Comparison of ENCODE assay signal across 1 cellular context in genomic region chr7:106590209-106590816, GRCh38.
A peak's percentile ranks its signal among the peaks of the same experiment; 100 is the strongest.
TF ChIP-seq lines count a peak whose summit lies in the region.

No MANE protein-coding gene starts in this region.

TF ChIP-seq in K562, 482 proteins besides CTCF, POLR2A, EP300 and RAD21 (continued from another document and continues in another):
- TF ChIP-seq MNT (conservative IDR thresholded peaks at IDR 0.05) (0 out of 4 replicates have a peak, but pooled peaks of 1 of the 2 experiments have one; percentile 23), ZNF134 (CRISPR knock-in tag; conservative IDR thresholded peaks at IDR 0.05) (no peak), NR2F6 (CRISPR knock-in tag; IDR thresholded peaks at IDR 0.05) (0 out of 2 replicates have a peak, but pooled peaks have one; percentile 52), HMBOX1 (IDR thresholded peaks at IDR 0.05) (peak; percentile 67; the same call in 1 of the 2 replicates), ZBTB1 (CRISPR knock-in tag; IDR thresholded peaks at IDR 0.05; ENCODE audit: borderline replicate concordance, low read depth) (no peak), SAP30 (IDR thresholded peaks at IDR 0.05; ENCODE audit: borderline replicate concordance, insufficient read depth, low read depth, low read length, poor library complexity, severe bottlenecking) (no peak), NFATC3 (IDR thresholded peaks at IDR 0.05) (no peak; the same call in 1 of the 2 replicates), RB1 (IDR thresholded peaks at IDR 0.05; ENCODE audit: low read depth) (no peak), E2F6 (IDR thresholded peaks at IDR 0.05; ENCODE audit: borderline replicate concordance in 1 of 2, extremely low read depth in 1 of 2, insufficient read depth in 1 of 2, insufficient read length in 1 of 2, low read depth in 1 of 2, low read length in 1 of 2, poor library complexity in 1 of 2, severe bottlenecking in 1 of 2) (no peak), MTA2 (IDR thresholded peaks at IDR 0.05; ENCODE audit: low read depth) (no peak), ZNF408 (CRISPR knock-in tag; IDR thresholded peaks at IDR 0.05; ENCODE audit: low read depth) (no peak), CBX2 (IDR thresholded peaks at IDR 0.05; ENCODE audit: insufficient read depth, low read length, poor library complexity, severe bottlenecking) (no peak), SP1 (CRISPR knock-in tag; IDR thresholded peaks at IDR 0.05) (no peak), BRF1 (IDR thresholded peaks at IDR 0.05; ENCODE audit: borderline replicate concordance, extremely low read depth, insufficient read length) (no peak), HMG20A (CRISPR knock-in tag; conservative IDR thresholded peaks at IDR 0.05) (0 out of 2 replicates have a peak, but pooled peaks have one; percentile 43), XRCC4 (IDR thresholded peaks at IDR 0.05; ENCODE audit: extremely low read depth, insufficient read depth, insufficient read length) (no peak), TEAD2 (tag; IDR thresholded peaks at IDR 0.05) (no peak), RBM17 (IDR thresholded peaks at IDR 0.05; ENCODE audit: borderline replicate concordance, low read depth, low read length) (no peak), ZNF76 (CRISPR knock-in tag; IDR thresholded peaks at IDR 0.05; ENCODE audit: borderline replicate concordance) (no peak), ZNF124 (CRISPR knock-in tag; IDR thresholded peaks at IDR 0.05) (no peak), KLF10 (CRISPR knock-in tag; IDR thresholded peaks at IDR 0.05) (no peak), PYGO2 (tag; IDR thresholded peaks at IDR 0.05) (0 out of 2 replicates have a peak, but pooled peaks have one; percentile 21), NR0B1 (IDR thresholded peaks at IDR 0.05; ENCODE audit: partially characterized antibody) (no peak), CBFB (CRISPR knock-in tag; IDR thresholded peaks at IDR 0.05) (no peak), GTF2A2 (tag; IDR thresholded peaks at IDR 0.05) (no peak), ESRRB (CRISPR knock-in tag; IDR thresholded peaks at IDR 0.05; ENCODE audit: borderline replicate concordance) (no peak), PBX2 (CRISPR knock-in tag; IDR thresholded peaks at IDR 0.05; ENCODE audit: low read depth) (no peak), PBX2 (tag; conservative IDR thresholded peaks at IDR 0.05; ENCODE audit: low read depth) (peak; percentile 17), CCAR2 (IDR thresholded peaks at IDR 0.05; ENCODE audit: low read depth, low read length) (no peak), NRF1 (conservative IDR thresholded peaks at IDR 0.05 in 1 of 2, IDR thresholded peaks at IDR 0.05 in 1 of 2) (no peak), ZNF253 (CRISPR knock-in tag; conservative IDR thresholded peaks at IDR 0.05) (no peak)
- TF ChIP-seq, protein P1, sequence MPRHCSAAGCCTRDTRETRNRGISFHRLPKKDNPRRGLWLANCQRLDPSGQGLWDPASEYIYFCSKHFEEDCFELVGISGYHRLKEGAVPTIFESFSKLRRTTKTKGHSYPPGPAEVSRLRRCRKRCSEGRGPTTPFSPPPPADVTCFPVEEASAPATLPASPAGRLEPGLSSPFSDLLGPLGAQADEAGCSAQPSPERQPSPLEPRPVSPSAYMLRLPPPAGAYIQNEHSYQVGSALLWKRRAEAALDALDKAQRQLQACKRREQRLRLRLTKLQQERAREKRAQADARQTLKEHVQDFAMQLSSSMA (CRISPR knock-in tag; IDR thresholded peaks at IDR 0.05), result no peak
- TF ChIP-seq, protein P2, sequence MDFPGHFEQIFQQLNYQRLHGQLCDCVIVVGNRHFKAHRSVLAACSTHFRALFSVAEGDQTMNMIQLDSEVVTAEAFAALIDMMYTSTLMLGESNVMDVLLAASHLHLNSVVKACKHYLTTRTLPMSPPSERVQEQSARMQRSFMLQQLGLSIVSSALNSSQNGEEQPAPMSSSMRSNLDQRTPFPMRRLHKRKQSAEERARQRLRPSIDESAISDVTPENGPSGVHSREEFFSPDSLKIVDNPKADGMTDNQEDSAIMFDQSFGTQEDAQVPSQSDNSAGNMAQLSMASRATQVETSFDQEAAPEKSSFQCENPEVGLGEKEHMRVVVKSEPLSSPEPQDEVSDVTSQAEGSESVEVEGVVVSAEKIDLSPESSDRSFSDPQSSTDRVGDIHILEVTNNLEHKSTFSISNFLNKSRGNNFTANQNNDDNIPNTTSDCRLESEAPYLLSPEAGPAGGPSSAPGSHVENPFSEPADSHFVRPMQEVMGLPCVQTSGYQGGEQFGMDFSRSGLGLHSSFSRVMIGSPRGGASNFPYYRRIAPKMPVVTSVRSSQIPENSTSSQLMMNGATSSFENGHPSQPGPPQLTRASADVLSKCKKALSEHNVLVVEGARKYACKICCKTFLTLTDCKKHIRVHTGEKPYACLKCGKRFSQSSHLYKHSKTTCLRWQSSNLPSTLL (IDR thresholded peaks at IDR 0.05), result no peak
- TF ChIP-seq, protein P3, sequence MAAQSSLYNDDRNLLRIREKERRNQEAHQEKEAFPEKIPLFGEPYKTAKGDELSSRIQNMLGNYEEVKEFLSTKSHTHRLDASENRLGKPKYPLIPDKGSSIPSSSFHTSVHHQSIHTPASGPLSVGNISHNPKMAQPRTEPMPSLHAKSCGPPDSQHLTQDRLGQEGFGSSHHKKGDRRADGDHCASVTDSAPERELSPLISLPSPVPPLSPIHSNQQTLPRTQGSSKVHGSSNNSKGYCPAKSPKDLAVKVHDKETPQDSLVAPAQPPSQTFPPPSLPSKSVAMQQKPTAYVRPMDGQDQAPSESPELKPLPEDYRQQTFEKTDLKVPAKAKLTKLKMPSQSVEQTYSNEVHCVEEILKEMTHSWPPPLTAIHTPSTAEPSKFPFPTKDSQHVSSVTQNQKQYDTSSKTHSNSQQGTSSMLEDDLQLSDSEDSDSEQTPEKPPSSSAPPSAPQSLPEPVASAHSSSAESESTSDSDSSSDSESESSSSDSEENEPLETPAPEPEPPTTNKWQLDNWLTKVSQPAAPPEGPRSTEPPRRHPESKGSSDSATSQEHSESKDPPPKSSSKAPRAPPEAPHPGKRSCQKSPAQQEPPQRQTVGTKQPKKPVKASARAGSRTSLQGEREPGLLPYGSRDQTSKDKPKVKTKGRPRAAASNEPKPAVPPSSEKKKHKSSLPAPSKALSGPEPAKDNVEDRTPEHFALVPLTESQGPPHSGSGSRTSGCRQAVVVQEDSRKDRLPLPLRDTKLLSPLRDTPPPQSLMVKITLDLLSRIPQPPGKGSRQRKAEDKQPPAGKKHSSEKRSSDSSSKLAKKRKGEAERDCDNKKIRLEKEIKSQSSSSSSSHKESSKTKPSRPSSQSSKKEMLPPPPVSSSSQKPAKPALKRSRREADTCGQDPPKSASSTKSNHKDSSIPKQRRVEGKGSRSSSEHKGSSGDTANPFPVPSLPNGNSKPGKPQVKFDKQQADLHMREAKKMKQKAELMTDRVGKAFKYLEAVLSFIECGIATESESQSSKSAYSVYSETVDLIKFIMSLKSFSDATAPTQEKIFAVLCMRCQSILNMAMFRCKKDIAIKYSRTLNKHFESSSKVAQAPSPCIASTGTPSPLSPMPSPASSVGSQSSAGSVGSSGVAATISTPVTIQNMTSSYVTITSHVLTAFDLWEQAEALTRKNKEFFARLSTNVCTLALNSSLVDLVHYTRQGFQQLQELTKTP (IDR thresholded peaks at IDR 0.05; ENCODE audit: low read depth in 1 of 2, partially characterized antibody in 2 of 2), result peak in 1 of 2 experiments; percentile 42
- TF ChIP-seq, protein P4, sequence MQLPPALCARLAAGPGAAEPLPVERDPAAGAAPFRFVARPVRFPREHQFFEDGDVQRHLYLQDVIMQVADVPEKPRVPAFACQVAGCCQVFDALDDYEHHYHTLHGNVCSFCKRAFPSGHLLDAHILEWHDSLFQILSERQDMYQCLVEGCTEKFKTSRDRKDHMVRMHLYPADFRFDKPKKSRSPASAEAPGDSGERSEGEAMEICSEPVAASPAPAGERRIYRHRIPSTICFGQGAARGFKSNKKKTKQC (CRISPR knock-in tag; IDR thresholded peaks at IDR 0.05), result no peak
- TF ChIP-seq, protein P5, sequence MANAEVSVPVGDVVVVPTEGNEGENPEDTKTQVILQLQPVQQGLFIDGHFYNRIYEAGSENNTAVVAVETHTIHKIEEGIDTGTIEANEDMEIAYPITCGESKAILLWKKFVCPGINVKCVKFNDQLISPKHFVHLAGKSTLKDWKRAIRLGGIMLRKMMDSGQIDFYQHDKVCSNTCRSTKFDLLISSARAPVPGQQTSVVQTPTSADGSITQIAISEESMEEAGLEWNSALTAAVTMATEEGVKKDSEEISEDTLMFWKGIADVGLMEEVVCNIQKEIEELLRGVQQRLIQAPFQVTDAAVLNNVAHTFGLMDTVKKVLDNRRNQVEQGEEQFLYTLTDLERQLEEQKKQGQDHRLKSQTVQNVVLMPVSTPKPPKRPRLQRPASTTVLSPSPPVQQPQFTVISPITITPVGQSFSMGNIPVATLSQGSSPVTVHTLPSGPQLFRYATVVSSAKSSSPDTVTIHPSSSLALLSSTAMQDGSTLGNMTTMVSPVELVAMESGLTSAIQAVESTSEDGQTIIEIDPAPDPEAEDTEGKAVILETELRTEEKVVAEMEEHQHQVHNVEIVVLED (CRISPR knock-in tag; IDR thresholded peaks at IDR 0.05), result peak; percentile 15; the same call in 1 of the 2 replicates
- TF ChIP-seq, protein P6, sequence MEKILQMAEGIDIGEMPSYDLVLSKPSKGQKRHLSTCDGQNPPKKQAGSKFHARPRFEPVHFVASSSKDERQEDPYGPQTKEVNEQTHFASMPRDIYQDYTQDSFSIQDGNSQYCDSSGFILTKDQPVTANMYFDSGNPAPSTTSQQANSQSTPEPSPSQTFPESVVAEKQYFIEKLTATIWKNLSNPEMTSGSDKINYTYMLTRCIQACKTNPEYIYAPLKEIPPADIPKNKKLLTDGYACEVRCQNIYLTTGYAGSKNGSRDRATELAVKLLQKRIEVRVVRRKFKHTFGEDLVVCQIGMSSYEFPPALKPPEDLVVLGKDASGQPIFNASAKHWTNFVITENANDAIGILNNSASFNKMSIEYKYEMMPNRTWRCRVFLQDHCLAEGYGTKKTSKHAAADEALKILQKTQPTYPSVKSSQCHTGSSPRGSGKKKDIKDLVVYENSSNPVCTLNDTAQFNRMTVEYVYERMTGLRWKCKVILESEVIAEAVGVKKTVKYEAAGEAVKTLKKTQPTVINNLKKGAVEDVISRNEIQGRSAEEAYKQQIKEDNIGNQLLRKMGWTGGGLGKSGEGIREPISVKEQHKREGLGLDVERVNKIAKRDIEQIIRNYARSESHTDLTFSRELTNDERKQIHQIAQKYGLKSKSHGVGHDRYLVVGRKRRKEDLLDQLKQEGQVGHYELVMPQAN (IDR thresholded peaks at IDR 0.05; ENCODE audit: borderline replicate concordance), result no peak
- TF ChIP-seq, protein P7, sequence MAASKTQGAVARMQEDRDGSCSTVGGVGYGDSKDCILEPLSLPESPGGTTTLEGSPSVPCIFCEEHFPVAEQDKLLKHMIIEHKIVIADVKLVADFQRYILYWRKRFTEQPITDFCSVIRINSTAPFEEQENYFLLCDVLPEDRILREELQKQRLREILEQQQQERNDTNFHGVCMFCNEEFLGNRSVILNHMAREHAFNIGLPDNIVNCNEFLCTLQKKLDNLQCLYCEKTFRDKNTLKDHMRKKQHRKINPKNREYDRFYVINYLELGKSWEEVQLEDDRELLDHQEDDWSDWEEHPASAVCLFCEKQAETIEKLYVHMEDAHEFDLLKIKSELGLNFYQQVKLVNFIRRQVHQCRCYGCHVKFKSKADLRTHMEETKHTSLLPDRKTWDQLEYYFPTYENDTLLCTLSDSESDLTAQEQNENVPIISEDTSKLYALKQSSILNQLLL (CRISPR knock-in tag; IDR thresholded peaks at IDR 0.05; ENCODE audit: borderline replicate concordance), result no peak
